In the genomic region with DNA sequence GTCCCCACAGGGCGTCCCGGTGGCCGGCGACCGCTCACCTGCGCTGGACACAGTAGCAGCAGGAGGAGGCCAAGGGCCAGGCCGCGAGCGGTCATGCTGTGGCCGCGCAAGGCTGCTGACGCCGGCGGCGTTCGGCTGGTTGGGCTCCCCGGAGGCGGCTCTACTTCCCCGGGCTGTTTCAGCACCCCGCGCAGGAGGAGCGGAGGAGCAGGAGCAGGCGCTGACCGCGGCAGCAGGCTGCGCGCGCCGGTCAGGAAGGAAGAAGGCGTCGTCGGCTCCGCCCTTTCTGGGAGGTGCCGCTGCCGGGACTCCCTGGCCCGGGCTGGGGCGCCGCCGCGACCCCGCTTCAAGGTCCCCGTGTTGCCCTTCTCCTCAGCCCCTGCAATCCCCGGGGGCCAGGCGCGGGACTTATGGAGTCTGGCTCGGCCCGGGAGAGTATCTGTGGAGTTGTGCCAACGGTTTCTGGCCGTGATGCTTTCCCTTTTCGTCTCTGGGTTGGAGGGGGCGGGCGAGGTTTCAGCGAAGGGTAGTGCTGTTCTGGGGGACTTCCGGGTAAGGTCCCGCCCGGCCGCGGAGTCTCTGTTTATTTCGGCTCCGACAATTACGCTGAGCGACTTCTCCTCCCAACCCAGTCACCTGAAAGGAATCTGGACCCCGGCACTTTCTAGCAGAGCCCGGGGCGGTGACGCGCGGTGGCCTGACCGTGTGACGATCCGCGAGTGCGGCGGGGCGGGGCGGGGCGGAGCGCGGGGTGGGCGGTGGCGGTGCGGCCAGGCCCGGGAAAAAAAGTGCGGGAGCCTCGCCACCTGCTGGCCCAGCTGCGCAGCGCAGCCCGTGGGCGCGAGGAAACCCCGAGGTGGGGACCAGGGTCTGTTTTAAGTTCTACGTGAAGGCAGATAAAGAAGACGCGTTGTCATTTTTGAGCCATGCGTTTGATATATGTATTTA, we compare ENCODE assay signal across 8 cellular contexts. TPM values are rescaled to one million over a fixed set of nuclear protein-coding genes. Genes with fewer than 3 reads are reported as not detected.
A peak's percentile ranks its signal among the peaks of the same experiment; 100 is the strongest.
DNase-seq lines count a peak whose midpoint lies in the region; ATAC-seq and TF ChIP-seq lines count a peak whose summit lies in the region.

A gene (minus strand): TSS at position 258 of the 948 bp plus-strand sequence. CDS start 163 bp downstream, at position 95.

- H3K27me3 ChIP-seq in SK-N-SH (ENCODE audit: insufficient read depth), result no peaks in the 10 kb centered on the region
- no peaks in the 10 kb centered on the region for H3K27me3 ChIP-seq in osteoblast (ENCODE audit: insufficient read depth, low read length)
- H3K27me3 ChIP-seq in thoracic aorta (replicated peaks; ENCODE audit: insufficient read depth), result no peaks in the 10 kb centered on the region

- peak; percentile 71 for TF ChIP-seq RAD21 in SK-N-SH (IDR thresholded peaks at IDR 0.05; ENCODE audit: low read length)

- peaks cover 58% of the 10 kb centered on the region for H3K4me1 Mint-ChIP-seq in HFFc6 (ENCODE audit: low read depth)
- peaks cover 42% of the 10 kb centered on the region for H3K4me1 Mint-ChIP-seq in activated naive CD4-positive, alpha-beta T cell treated with anti-CD3 and anti-CD28 coated beads, Interleukin-2, amount 50 U/mL, for 24 hours

- H2AFZ ChIP-seq in SK-N-SH (ENCODE audit: low read depth), result peak within 1 kb of the TSS; percentile 81
- H2AFZ ChIP-seq in osteoblast (ENCODE audit: low read length), result peak within 1 kb of the TSS; percentile 84

- peak within 1 kb of the TSS; percentile 91 to 99 for H3K27ac ChIP-seq in SK-N-SH (ENCODE audit: low read depth in 2 of 2, low read length in 1 of 2)
- peak within 1 kb of the TSS; percentile 96 for H3K27ac ChIP-seq in osteoblast (ENCODE audit: low read depth, low read length)
- H3K27ac ChIP-seq in thoracic aorta, result peak within 1 kb of the TSS; percentile 99 to 100

- H3K27me3 Mint-ChIP-seq in HFFc6 (ENCODE audit: insufficient read depth), result no peaks in the 10 kb centered on the region
- H3K27me3 Mint-ChIP-seq in activated naive CD4-positive, alpha-beta T cell treated with anti-CD3 and anti-CD28 coated beads, Interleukin-2, amount 50 U/mL, for 24 hours, result no peaks in the 10 kb centered on the region

- peak within 1 kb of the TSS; percentile 81 to 83 for H3K4me3 ChIP-seq in SK-N-SH (ENCODE audit: low read depth in 2 of 2, low read length in 1 of 2)
- H3K4me3 ChIP-seq in osteoblast (ENCODE audit: insufficient read depth, low read length), result peak within 1 kb of the TSS; percentile 81
- peak within 1 kb of the TSS; percentile 85 for H3K4me3 ChIP-seq in thoracic aorta

- H4K20me1 ChIP-seq in SK-N-SH (ENCODE audit: insufficient read depth) (no peaks in the 10 kb centered on the region), osteoblast (ENCODE audit: insufficient read depth, low read length) (peaks cover 14% of the 10 kb centered on the region)

- POLR2A ChIA-PET in GM10248 (lab: Yijun Ruan, JAX), result interaction anchor here (1.1 kb wide), 1 partner anchor 552 kb away, joined by 3 read pairs; a partner anchor contains a TSS
- POLR2A ChIA-PET in SK-N-SH (lab: Yijun Ruan, JAX), result no interaction called here

- ATAC-seq in thoracic aorta (ENCODE audit: insufficient number of reproducible peaks, low FRiP score, low read depth), result peak; percentile 98

- H3K27ac Mint-ChIP-seq in HFFc6, result peak within 1 kb of the TSS; percentile 98
- peak within 1 kb of the TSS; percentile 86 for H3K27ac Mint-ChIP-seq in activated naive CD4-positive, alpha-beta T cell treated with anti-CD3 and anti-CD28 coated beads, Interleukin-2, amount 50 U/mL, for 24 hours

- TF ChIP-seq EP300 in SK-N-SH (IDR thresholded peaks at IDR 0.05; ENCODE audit: borderline replicate concordance in 1 of 2, low read depth in 1 of 2, low read length in 1 of 2), result no peak

- peak within 1 kb of the TSS; percentile 96 for H3K9ac ChIP-seq in SK-N-SH

- CTCF ChIA-PET in GM10248 (lab: Yijun Ruan, JAX) (interaction anchor here (0.8 to 3.2 kb wide), 14 partner anchors 10 to 134 kb away, joined by 3 to 19 read pairs (median 6); a partner anchor contains a TSS), SK-N-SH (lab: Yijun Ruan, JAX) (interaction anchor here (0.6 to 3.5 kb wide), 12 partner anchors 10 to 225 kb away, joined by 3 to 13 read pairs (median 4); no protein-coding TSS in a partner anchor)

- H3K36me3 ChIP-seq in SK-N-SH (replicated peaks in 1 of 2; ENCODE audit: control insufficient read depth in 1 of 2, insufficient read depth in 2 of 2, low read length in 1 of 2) (no peaks in the 10 kb centered on the region), osteoblast (ENCODE audit: insufficient read depth, low read length) (no peaks in the 10 kb centered on the region), thoracic aorta (no peaks in the 10 kb centered on the region)

- H3K36me3 Mint-ChIP-seq in HFFc6 (ENCODE audit: low read depth), result peaks cover 16% of the 10 kb centered on the region
- H3K36me3 Mint-ChIP-seq in activated naive CD4-positive, alpha-beta T cell treated with anti-CD3 and anti-CD28 coated beads, Interleukin-2, amount 50 U/mL, for 24 hours, result no peaks in the 10 kb centered on the region

- peak; percentile 93 for TF ChIP-seq CTCF in GM10248 (IDR thresholded peaks at IDR 0.05; ENCODE audit: control extremely low read depth, extremely low read depth, low read depth, missing control alignments)
- TF ChIP-seq CTCF in HFFc6 (IDR thresholded peaks at IDR 0.05), result peak; percentile 97
- peak; percentile 73 for TF ChIP-seq CTCF in SK-N-SH (IDR thresholded peaks at IDR 0.05)
- peak; percentile 67 for TF ChIP-seq CTCF in osteoblast (IDR thresholded peaks at IDR 0.05; ENCODE audit: extremely low read depth, low read depth, low read length)
- peak; percentile 95 for TF ChIP-seq CTCF in thoracic aorta (IDR thresholded peaks at IDR 0.05)

- H3K4me1 ChIP-seq in SK-N-SH (ENCODE audit: control insufficient read depth in 1 of 2, insufficient read depth in 2 of 2, low read depth in 1 of 2, low read length in 1 of 2) (peaks cover 0 to 9% of the 10 kb centered on the region in 2 experiments; a peak in 1 of 4 replicates), osteoblast (ENCODE audit: insufficient read depth, low read length) (peaks cover 51% of the 10 kb centered on the region), thoracic aorta (ENCODE audit: control insufficient read depth in 1 of 2, low read depth in 2 of 2) (peaks cover 19 to 36% of the 10 kb centered on the region in 2 donors)

- H3K9me2 ChIP-seq in SK-N-SH, result no peaks in the 10 kb centered on the region

- peaks cover 44% of the 10 kb centered on the region for H3K79me2 ChIP-seq in SK-N-SH (ENCODE audit: insufficient read depth)
- H3K79me2 ChIP-seq in osteoblast (ENCODE audit: insufficient read depth, low read length), result peaks cover 47% of the 10 kb centered on the region

- H3F3A ChIP-seq in SK-N-SH (replicated peaks; ENCODE audit: insufficient read depth), result peaks cover 15% of the 10 kb centered on the region

- H3K9me3 ChIP-seq in SK-N-SH (no peaks in the 10 kb centered on the region), osteoblast (ENCODE audit: low read depth, low read length) (no peaks in the 10 kb centered on the region), thoracic aorta (no peaks in the 10 kb centered on the region)

- DNase-seq in GM10248 (ENCODE audit: extremely low spot score) (peak; percentile 94), HFFc6 (peak; percentile 97), NAMALWA (ENCODE audit: low spot score) (peak; percentile 93), SK-N-SH (peak; percentile 96), glomerular endothelial cell (ENCODE audit: extremely low read depth, low read depth, low spot score) (no peak), osteoblast (ENCODE audit: insufficient read length, low spot score, missing footprints) (peak; percentile 98), thoracic aorta (ENCODE audit: low spot score) (peak; percentile 89)

- H3K4me2 ChIP-seq in SK-N-SH (peak within 1 kb of the TSS; percentile 93), osteoblast (ENCODE audit: insufficient read depth, low read length) (peak within 1 kb of the TSS; percentile 97)

- under 1% methylated on average over 34 of the region's 95 CpGs for WGBS in SK-N-SH (ENCODE audit: low lambda C conversion rate)

- H3K9me3 Mint-ChIP-seq in HFFc6, result no peaks in the 10 kb centered on the region
- H3K9me3 Mint-ChIP-seq in activated naive CD4-positive, alpha-beta T cell treated with anti-CD3 and anti-CD28 coated beads, Interleukin-2, amount 50 U/mL, for 24 hours, result no peaks in the 10 kb centered on the region

- H3K4me3 Mint-ChIP-seq in HFFc6, result peak within 1 kb of the TSS; percentile 91
- peak within 1 kb of the TSS; percentile 93 for H3K4me3 Mint-ChIP-seq in activated naive CD4-positive, alpha-beta T cell treated with anti-CD3 and anti-CD28 coated beads, Interleukin-2, amount 50 U/mL, for 24 hours

TF ChIP-seq in SK-N-SH, 30 proteins besides CTCF, POLR2A, EP300 and RAD21 (continues in another document):
- TF ChIP-seq JUND (IDR thresholded peaks at IDR 0.05), result peak; percentile 21; the same call in 1 of the 2 replicates
- TF ChIP-seq, protein P1, sequence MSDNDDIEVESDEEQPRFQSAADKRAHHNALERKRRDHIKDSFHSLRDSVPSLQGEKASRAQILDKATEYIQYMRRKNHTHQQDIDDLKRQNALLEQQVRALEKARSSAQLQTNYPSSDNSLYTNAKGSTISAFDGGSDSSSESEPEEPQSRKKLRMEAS (IDR thresholded peaks at IDR 0.05; ENCODE audit: low read depth), result peak; percentile 53
- TF ChIP-seq GABPA (IDR thresholded peaks at IDR 0.05; ENCODE audit: low read depth), result peak; percentile 63
- peak; percentile 85 for TF ChIP-seq ELF1 (IDR thresholded peaks at IDR 0.05)
- no peak for TF ChIP-seq RFX5 (IDR thresholded peaks at IDR 0.05; ENCODE audit: low read length)
- peak; percentile 61 for TF ChIP-seq SMC3 (IDR thresholded peaks at IDR 0.05; ENCODE audit: low read depth, low read length)
- 0 out of 2 replicates have a peak, but pooled peaks have one; percentile 81 for TF ChIP-seq SIN3A (IDR thresholded peaks at IDR 0.05; ENCODE audit: borderline replicate concordance, low read depth, low read length)

RNA-seq across cellular contexts. Expression of the gene that starts here (rescaled TPM):
- total RNA-seq in HFFc6 (2021; fragmentation: NEBNext Ultra II Directional; extraction: Animal tissue kit (Norgen Biotek cat#: 25700)), result 10 to 100 TPM; 25.4 to 46.2 (median 34.3) TPM
- polyA plus RNA-seq in SK-N-SH (2012; rRNA removed), result 23.9 and 30.7 TPM in 2 replicates
- polyA plus RNA-seq in SK-N-SH (2012; cell fraction: cytosol; rRNA removed), result 13.0 and 20.9 TPM in 2 replicates
- polyA plus RNA-seq in SK-N-SH (2012; cell fraction: nucleus; rRNA removed), result 32.2 and 49.2 TPM in 2 replicates
- total RNA-seq in glomerular endothelial cell (62.0 and 107 TPM in 2 replicates), osteoblast (136 and 254 TPM in 2 replicates), thoracic aorta (10 to 100 TPM; 85.6 to 96.7 TPM)
